ENCODE assay signal across 15 cellular contexts in the genomic region with DNA sequence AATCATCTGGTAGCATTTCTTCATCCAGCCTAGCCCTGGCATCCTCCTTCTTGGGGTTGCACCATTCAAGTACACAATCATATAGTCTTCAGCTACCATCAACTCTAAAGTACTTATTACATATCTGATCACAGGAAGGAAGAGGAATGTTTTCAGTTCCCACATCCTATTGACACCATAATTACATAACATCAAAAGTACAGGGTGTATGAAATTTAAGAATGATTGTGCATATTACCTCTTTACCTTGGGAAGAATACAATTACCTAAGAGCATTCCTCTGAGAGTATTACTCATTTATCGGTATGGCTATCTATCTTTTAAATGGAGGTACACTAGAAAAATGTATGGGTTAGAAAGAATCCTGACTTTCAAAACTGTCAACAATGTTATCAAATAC.
"Had no signal": no experiment of that assay in that cellular context is flagged by ENCODE, and none has a peak within 500 bp of the region (broad histone marks: within the 10 kb centered on the region; RNA-seq: fewer than 3 reads in every experiment).

No MANE protein-coding gene starts in this region.

- H3K4me1 ChIP-seq: esophagus squamous epithelium had no signal

- H3K36me3 ChIP-seq: cardiac muscle cell had no signal

- H3K9me3 ChIP-seq: ascending aorta, esophagus squamous epithelium had no signal

- H3K27ac ChIP-seq: ascending aorta, cardiac muscle cell, esophagus squamous epithelium had no signal

- DNase-seq: activated CD4-positive, alpha-beta memory T cell treated with anti-CD3 and anti-CD28 coated beads for 36 hours; activated CD4-positive, alpha-beta T cell treated with anti-CD3 and anti-CD28 coated beads for 1 hour; activated effector memory CD4-positive, alpha-beta T cell treated with anti-CD3 and anti-CD28 coated beads, Interleukin-2, amount 50 U/mL, for 16 hours; activated T-cell treated with anti-CD3 and anti-CD28 coated beads, Interleukin-2, amount 50 U/mL, for 4 hours; esophagus squamous epithelium; foreskin fibroblast; head of caudate nucleus; islet precursor cell; nephron progenitor cell; stimulated activated CD4-positive, alpha-beta T cell treated with anti-CD3 and anti-CD28 coated beads, Interleukin-4, amount 100 ng/mL, for 1 hour; stimulated activated CD8-positive, alpha-beta memory T cell treated with anti-CD3 and anti-CD28 coated beads, Interleukin-4, amount 100 ng/mL, for 48 hours; stimulated activated naive CD8-positive, alpha-beta T cell treated with anti-CD3 and anti-CD28 coated beads, Interleukin-15, Interleukin-2, amounts not matched to agents 100 U/mL and 50 U/mL, for 24 hours had no signal

- ATAC-seq: activated T-cell treated with anti-CD3 and anti-CD28 coated beads, Interleukin-2, amount 50 U/mL, for 4 hours; left lobe of liver; stimulated activated naive CD8-positive, alpha-beta T cell treated with anti-CD3 and anti-CD28 coated beads, Interleukin-15, Interleukin-2, amounts not matched to agents 100 U/mL and 50 U/mL, for 24 hours had no signal

- H3K4me3 ChIP-seq: ascending aorta, cardiac muscle cell, esophagus squamous epithelium had no signal

- H3K27me3 ChIP-seq: ascending aorta, cardiac muscle cell, esophagus squamous epithelium had no signal
